16 cellular contexts compared by ENCODE assay signal in the genomic region with DNA sequence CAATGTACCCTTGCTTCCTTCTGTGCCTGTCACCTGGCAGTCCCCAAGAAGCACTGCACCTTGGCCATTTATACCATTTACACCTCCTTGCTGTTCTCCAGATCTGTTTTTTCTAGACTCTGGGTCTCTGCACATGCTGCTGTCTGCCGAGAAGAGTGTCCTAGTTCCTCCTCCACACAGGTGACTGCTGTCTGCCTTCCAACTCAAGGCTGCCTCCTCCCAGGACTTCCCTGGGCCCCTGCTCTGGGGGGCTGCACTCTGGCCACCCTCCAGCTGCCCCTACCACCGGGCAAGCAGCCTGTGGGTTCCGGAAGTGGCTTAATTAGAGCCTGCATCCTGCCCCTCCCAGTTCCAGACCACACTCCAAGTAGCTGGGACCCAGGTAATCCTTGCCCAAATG. TPM values are rescaled to one million over a fixed set of nuclear protein-coding genes. Genes with fewer than 3 reads are reported as not detected.
DNase-seq lines count a peak whose midpoint lies in the region; ATAC-seq and TF ChIP-seq lines count a peak whose summit lies in the region.
"Had no signal": no experiment of that assay in that cellular context is flagged by ENCODE, and none has a peak within 500 bp of the region (broad histone marks: within the 10 kb centered on the region; RNA-seq: fewer than 3 reads in every experiment).

No MANE protein-coding gene starts in this region.

- peaks cover 12% of the 10 kb centered on the region for H3K27me3 Mint-ChIP-seq in CD4-positive, CD25-positive, alpha-beta regulatory T cell
- no peaks in the 10 kb centered on the region for H3K27me3 Mint-ChIP-seq in activated T-helper 17 cell treated with anti-CD3 and anti-CD28 coated beads, Interleukin-2, amount 50 U/mL, for 72 hours
- H3K27me3 Mint-ChIP-seq in natural killer cell treated with Interleukin-12 subunit alpha and Interleukin-12 subunit beta and Interleukin-15 and Interleukin-18, amount 100 ng/mL, for 72 hours, result no peaks in the 10 kb centered on the region

- no peaks in the 10 kb centered on the region for H3K36me3 ChIP-seq in CD4-positive, CD25-positive, alpha-beta regulatory T cell (ENCODE audit: control insufficient read depth, insufficient read depth, low read length)
- H3K36me3 ChIP-seq in upper lobe of left lung, result peaks cover 4 to 65% (median 48%) of the 10 kb centered on the region in 4 donors

- H3K9me3 ChIP-seq in CD4-positive, CD25-positive, alpha-beta regulatory T cell (ENCODE audit: control insufficient read depth in 2 of 2, low read length in 2 of 2), result no peaks in the 10 kb centered on the region
- H3K9me3 ChIP-seq in upper lobe of left lung, result no peaks in the 10 kb centered on the region
- H3K9me3 ChIP-seq: esophagus muscularis mucosa had no signal

- H3K9me3 Mint-ChIP-seq in CD4-positive, CD25-positive, alpha-beta regulatory T cell, result peaks cover 0 to 2% (median 0%) of the 10 kb centered on the region in 7 donors
- no peaks in the 10 kb centered on the region for H3K9me3 Mint-ChIP-seq in activated T-helper 17 cell treated with anti-CD3 and anti-CD28 coated beads, Interleukin-2, amount 50 U/mL, for 72 hours
- H3K9me3 Mint-ChIP-seq in natural killer cell treated with Interleukin-12 subunit alpha and Interleukin-12 subunit beta and Interleukin-15 and Interleukin-18, amount 100 ng/mL, for 72 hours, result no peaks in the 10 kb centered on the region
- H3K9me3 Mint-ChIP-seq: nephron progenitor cell had no signal

- WGBS in upper lobe of left lung, 2 donors, result 24 to 33% methylated on average over 3 of the region's 3 CpGs

- H3K4me1 Mint-ChIP-seq in CD4-positive, CD25-positive, alpha-beta regulatory T cell, result peaks cover 29 to 91% (median 66%) of the 10 kb centered on the region in 4 donors
- peaks cover 39% of the 10 kb centered on the region for H3K4me1 Mint-ChIP-seq in activated T-helper 17 cell treated with anti-CD3 and anti-CD28 coated beads, Interleukin-2, amount 50 U/mL, for 72 hours
- H3K4me1 Mint-ChIP-seq in natural killer cell treated with Interleukin-12 subunit alpha and Interleukin-12 subunit beta and Interleukin-15 and Interleukin-18, amount 100 ng/mL, for 72 hours (ENCODE audit: low read depth in 2 of 2), result peaks cover 59% of the 10 kb centered on the region in 2 donors

- peaks cover 86% of the 10 kb centered on the region for H3K4me1 ChIP-seq in CD4-positive, CD25-positive, alpha-beta regulatory T cell (ENCODE audit: control insufficient read depth, insufficient read depth, low read length, poor library complexity, severe bottlenecking)
- peaks cover 14 to 33% (median 16%) of the 10 kb centered on the region in 4 donors for H3K4me1 ChIP-seq in upper lobe of left lung

- peak overlapping the region; percentile 53 for H3K4me3 ChIP-seq in CD4-positive, CD25-positive, alpha-beta regulatory T cell (ENCODE audit: low read depth, low read length)
- no peak overlapping the region for H3K4me3 ChIP-seq in upper lobe of left lung
- H3K4me3 ChIP-seq: esophagus muscularis mucosa, lung, PC-9 had no signal

- H3K36me3 Mint-ChIP-seq in CD4-positive, CD25-positive, alpha-beta regulatory T cell, result peaks cover 21% of the 10 kb centered on the region
- peaks cover 59% of the 10 kb centered on the region for H3K36me3 Mint-ChIP-seq in activated T-helper 17 cell treated with anti-CD3 and anti-CD28 coated beads, Interleukin-2, amount 50 U/mL, for 72 hours (ENCODE audit: low read depth)
- H3K36me3 Mint-ChIP-seq in natural killer cell treated with Interleukin-12 subunit alpha and Interleukin-12 subunit beta and Interleukin-15 and Interleukin-18, amount 100 ng/mL, for 72 hours, result peaks cover 15% of the 10 kb centered on the region

- DNase-seq in CD4-positive, CD25-positive, alpha-beta regulatory T cell, result peak in 2 of 3 donors; percentile 13 to 30
- peak; percentile 18 for DNase-seq in GM13976 (ENCODE audit: low spot score)
- DNase-seq in natural killer cell treated with Interleukin-12 subunit alpha and Interleukin-12 subunit beta and Interleukin-15 and Interleukin-18, amount 100 ng/mL, for 72 hours (ENCODE audit: low spot score), result no peak
- no peak for DNase-seq in upper lobe of left lung
- DNase-seq in GM19238 (ENCODE audit: insufficient read length, low spot score), result no peak
- no peak for DNase-seq in AG08396 (ENCODE audit: low spot score)
- DNase-seq: dermis blood vessel endothelial cell, NCI-H187, nephron progenitor cell, PC-9, substantia nigra had no signal

- TF ChIP-seq CTCF in GM13976 (IDR thresholded peaks at IDR 0.05; ENCODE audit: borderline replicate concordance, control extremely low read depth, extremely low read depth, insufficient read depth, missing control alignments) (no peak), upper lobe of left lung (IDR thresholded peaks at IDR 0.05) (no peak)

- ATAC-seq in CD4-positive, CD25-positive, alpha-beta regulatory T cell (ENCODE audit: low read depth in 2 of 2), result no peak
- no peak for ATAC-seq in activated T-helper 17 cell treated with anti-CD3 and anti-CD28 coated beads, Interleukin-2, amount 50 U/mL, for 72 hours (replicated peaks)
- ATAC-seq in natural killer cell treated with Interleukin-12 subunit alpha and Interleukin-12 subunit beta and Interleukin-15 and Interleukin-18, amount 100 ng/mL, for 72 hours, result no peak
- ATAC-seq in upper lobe of left lung (ENCODE audit: low FRiP score in 2 of 2), result no peak
- ATAC-seq: activated CD4-positive, CD25-positive, alpha-beta regulatory T cell treated with anti-CD3 and anti-CD28 coated beads, Interleukin-2, amount 50 U/mL, for 24 hours had no signal

- H3K27ac ChIP-seq in CD4-positive, CD25-positive, alpha-beta regulatory T cell (ENCODE audit: insufficient read depth, low read length, poor library complexity, severe bottlenecking), result peak overlapping the region; percentile 63
- H3K27ac ChIP-seq in upper lobe of left lung, result peak overlapping the region in 1 of 4 donors; percentile 11
- H3K27ac ChIP-seq: C4-2B, esophagus muscularis mucosa, PC-9 had no signal

- TF ChIP-seq POLR2A in upper lobe of left lung (IDR thresholded peaks at IDR 0.05), result no peak

- no peak for TF ChIP-seq EP300 in upper lobe of left lung (IDR thresholded peaks at IDR 0.05)

- no peaks in the 10 kb centered on the region for H3K27me3 ChIP-seq in CD4-positive, CD25-positive, alpha-beta regulatory T cell (ENCODE audit: control insufficient read depth, insufficient read depth, low read length)
- H3K27me3 ChIP-seq in upper lobe of left lung, result no peaks in the 10 kb centered on the region

- in situ Hi-C loops in GM13976 (cut with MboI; ENCODE audit: low sequenced_read_pairs, unreplicated experiment), result no loop called here

- H3K4me3 Mint-ChIP-seq in CD4-positive, CD25-positive, alpha-beta regulatory T cell, result peak overlapping the region; percentile 76 to 100 (median 85)
- H3K4me3 Mint-ChIP-seq in activated T-helper 17 cell treated with anti-CD3 and anti-CD28 coated beads, Interleukin-2, amount 50 U/mL, for 72 hours, result peak overlapping the region; percentile 44
- H3K4me3 Mint-ChIP-seq in natural killer cell treated with Interleukin-12 subunit alpha and Interleukin-12 subunit beta and Interleukin-15 and Interleukin-18, amount 100 ng/mL, for 72 hours, result peak overlapping the region; percentile 56
- H3K4me3 Mint-ChIP-seq: nephron progenitor cell had no signal

- H3K27ac Mint-ChIP-seq in CD4-positive, CD25-positive, alpha-beta regulatory T cell, result peak overlapping the region; percentile 93 to 95 (median 95)
- H3K27ac Mint-ChIP-seq in activated T-helper 17 cell treated with anti-CD3 and anti-CD28 coated beads, Interleukin-2, amount 50 U/mL, for 72 hours, result peak overlapping the region; percentile 73
- H3K27ac Mint-ChIP-seq in natural killer cell treated with Interleukin-12 subunit alpha and Interleukin-12 subunit beta and Interleukin-15 and Interleukin-18, amount 100 ng/mL, for 72 hours, result peak overlapping the region; percentile 46 to 93

RNA-seq across cellular contexts. Expression of gene LIMD2, which starts 5.7 kb away (rescaled TPM):
- total RNA-seq in CD4-positive, CD25-positive, alpha-beta regulatory T cell, result 634 TPM
- polyA plus RNA-seq in CD4-positive, CD25-positive, alpha-beta regulatory T cell, result 100 to 1,000 TPM; 408 to 478 (median 445) TPM
- 100 to 1,000 TPM; 101 to 144 TPM for total RNA-seq in activated T-helper 17 cell treated with anti-CD3 and anti-CD28 coated beads, Interleukin-2, amount 50 U/mL, for 72 hours
- 100 to 1,000 TPM; 114 to 185 TPM for total RNA-seq in natural killer cell treated with Interleukin-12 subunit alpha and Interleukin-12 subunit beta and Interleukin-15 and Interleukin-18, amount 100 ng/mL, for 72 hours
- total RNA-seq in upper lobe of left lung, result 100 to 1,000 TPM in 1 of 6 donors, 10 to 100 TPM in 5; 13.2 to 115 (median 21.6) TPM

RNA-seq across cellular contexts. Expression of gene STRADA, which starts 35.9 kb away (rescaled TPM):
- 47.8 TPM for total RNA-seq in CD4-positive, CD25-positive, alpha-beta regulatory T cell
- polyA plus RNA-seq in CD4-positive, CD25-positive, alpha-beta regulatory T cell, result 10 to 100 TPM; 20.0 to 31.9 (median 22.2) TPM
- total RNA-seq in activated T-helper 17 cell treated with anti-CD3 and anti-CD28 coated beads, Interleukin-2, amount 50 U/mL, for 72 hours, result 10 to 100 TPM; 49.0 to 56.8 TPM
- total RNA-seq in natural killer cell treated with Interleukin-12 subunit alpha and Interleukin-12 subunit beta and Interleukin-15 and Interleukin-18, amount 100 ng/mL, for 72 hours, result 10 to 100 TPM; 59.5 to 86.5 TPM
- 10 to 100 TPM; 18.7 to 60.8 (median 32.4) TPM for total RNA-seq in upper lobe of left lung

Comparison
In these comparisons a context has a peak if more than half of its experiments do, and no peak if none do; other contexts are left out.
1. DNase-seq: peak in CD4-positive, CD25-positive, alpha-beta regulatory T cell (2 of 3) and GM13976 (single experiment); none in natural killer cell treated with Interleukin-12 subunit alpha and Interleukin-12 subunit beta and Interleukin-15 and Interleukin-18, amount 100 ng/mL, for 72 hours (single experiment), upper lobe of left lung (0 of 2), GM19238 (single experiment) and AG08396 (single experiment).
2. Peak in every context shown above with its lines, with median percentiles within 50 percentile points of each other: H3K27ac Mint-ChIP-seq and H3K4me3 Mint-ChIP-seq.